ENCODE assay signal across 1 cellular context in the genomic region with DNA sequence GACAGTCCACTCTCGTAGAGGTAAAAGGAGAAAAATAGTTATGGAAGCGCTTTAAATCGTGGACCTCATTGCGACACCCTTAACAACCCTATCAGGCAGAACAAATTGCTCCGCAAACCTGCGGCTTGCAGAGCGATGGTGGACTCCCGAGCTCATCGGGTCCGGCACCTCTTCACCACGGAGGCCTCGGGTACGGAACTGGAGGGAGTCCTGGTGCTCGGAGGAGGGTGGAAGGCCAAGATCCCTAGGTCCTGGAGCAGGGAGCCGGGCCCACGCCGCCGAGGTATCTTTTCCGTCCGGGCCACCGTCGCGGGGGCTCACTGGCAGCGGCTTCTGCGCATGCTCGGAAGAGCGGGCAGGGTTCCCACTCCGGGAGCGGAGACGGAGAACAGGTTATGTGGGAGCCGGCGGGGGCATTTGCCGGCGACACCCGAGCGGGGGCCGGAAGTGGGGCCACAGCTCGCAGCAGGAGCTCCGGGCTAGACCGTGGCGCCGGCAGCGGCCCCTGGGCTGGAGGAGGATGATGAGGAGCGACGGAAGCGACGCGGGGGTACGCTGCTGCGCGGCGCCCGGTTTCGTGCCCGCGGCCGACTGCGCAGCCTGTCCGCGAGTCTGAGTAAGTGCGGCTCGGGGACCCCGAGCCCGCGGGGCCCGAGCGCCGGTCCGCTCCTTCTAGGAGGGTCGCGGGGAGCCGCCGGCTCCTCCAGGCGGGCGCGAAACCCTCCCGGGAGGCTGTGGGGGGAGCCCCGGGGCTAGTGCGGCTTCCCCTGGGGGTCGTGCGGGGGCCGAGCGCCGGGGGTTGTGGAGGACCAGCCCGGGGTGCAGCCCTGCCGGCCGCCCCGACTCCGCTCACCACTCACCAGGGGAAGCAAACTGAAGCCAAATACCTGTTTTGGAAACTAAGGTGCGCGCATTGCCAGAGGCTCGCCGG.
A peak's percentile ranks its signal among the peaks of the same experiment; 100 is the strongest.
TF ChIP-seq lines count a peak whose summit lies in the region.

A gene (plus strand): TSS at position 349 of the 931 bp plus-strand sequence. CDS start 10,827 bp downstream, outside the sequence.

TF ChIP-seq in HepG2, 621 proteins besides CTCF, POLR2A, EP300 and RAD21 (continued from another document and continues in another):
- TF ChIP-seq IKZF4 (CRISPR knock-in tag; IDR thresholded peaks at IDR 0.05; ENCODE audit: borderline replicate concordance, low read depth, not compliant biosample characterization) (no peak), THYN1 (CRISPR knock-in tag; IDR thresholded peaks at IDR 0.05; ENCODE audit: borderline replicate concordance, low read depth) (no peak; the same call in 1 of the 2 replicates), ZFX (CRISPR knock-in tag; IDR thresholded peaks at IDR 0.05; ENCODE audit: low read depth) (peak; percentile 97), ZMYM4 (CRISPR knock-in tag; IDR thresholded peaks at IDR 0.05) (peak; percentile 96), ZNF33A (CRISPR knock-in tag; IDR thresholded peaks at IDR 0.05; ENCODE audit: borderline replicate concordance) (no peak), ZNF703 (CRISPR knock-in tag; IDR thresholded peaks at IDR 0.05; ENCODE audit: borderline replicate concordance) (peak; percentile 64), SOX5 (CRISPR knock-in tag; IDR thresholded peaks at IDR 0.05; ENCODE audit: borderline replicate concordance) (no peak; the same call in 1 of the 2 replicates), ZFP82 (CRISPR knock-in tag; IDR thresholded peaks at IDR 0.05; ENCODE audit: borderline replicate concordance) (no peak), ZBTB42 (CRISPR knock-in tag; IDR thresholded peaks at IDR 0.05) (no peak), RXRB (CRISPR knock-in tag; IDR thresholded peaks at IDR 0.05; ENCODE audit: borderline replicate concordance) (peak; percentile 35; the same call in 1 of the 2 replicates), ZNF335 (CRISPR knock-in tag; IDR thresholded peaks at IDR 0.05) (peak; percentile 48; the same call in 1 of the 2 replicates), BRD4 (CRISPR knock-in tag; IDR thresholded peaks at IDR 0.05) (peak; percentile 89), GATA4 (IDR thresholded peaks at IDR 0.05; ENCODE audit: borderline replicate concordance, low read depth) (no peak; the same call in 1 of the 2 replicates), HMGA1 (CRISPR knock-in tag; conservative IDR thresholded peaks at IDR 0.05) (no peak), ZNF781 (CRISPR knock-in tag; IDR thresholded peaks at IDR 0.05; ENCODE audit: borderline replicate concordance, not compliant biosample characterization) (peak; percentile 77), KAT7 (CRISPR knock-in tag; IDR thresholded peaks at IDR 0.05; ENCODE audit: borderline replicate concordance) (peak; percentile 81), AHR (CRISPR knock-in tag; IDR thresholded peaks at IDR 0.05) (peak; percentile 53; the same call in 1 of the 2 replicates), ZNF333 (CRISPR knock-in tag; IDR thresholded peaks at IDR 0.05; ENCODE audit: borderline replicate concordance) (peak; percentile 84; the same call in 1 of the 2 replicates), HMG20A (CRISPR knock-in tag; IDR thresholded peaks at IDR 0.05; ENCODE audit: borderline replicate concordance) (no peak), RORA (CRISPR knock-in tag; IDR thresholded peaks at IDR 0.05) (no peak), ZNF572 (CRISPR knock-in tag; IDR thresholded peaks at IDR 0.05) (no peak), TBL1XR1 (IDR thresholded peaks at IDR 0.05; ENCODE audit: borderline replicate concordance, low read length, partially characterized antibody) (no peak), SMAD3 (CRISPR knock-in tag; IDR thresholded peaks at IDR 0.05) (no peak; the same call in 1 of the 2 replicates), ARID2 (CRISPR knock-in tag; IDR thresholded peaks at IDR 0.05; ENCODE audit: borderline replicate concordance) (0 out of 2 replicates have a peak, but pooled peaks have one; percentile 43), ZSCAN22 (CRISPR knock-in tag; IDR thresholded peaks at IDR 0.05) (no peak), HDAC1 (CRISPR knock-in tag; IDR thresholded peaks at IDR 0.05) (peak; percentile 86), NBN (conservative IDR thresholded peaks at IDR 0.05) (no peak), ZC3H4 (CRISPR knock-in tag; IDR thresholded peaks at IDR 0.05; ENCODE audit: borderline replicate concordance) (no peak), TSC22D2 (CRISPR knock-in tag; IDR thresholded peaks at IDR 0.05; ENCODE audit: borderline replicate concordance) (no peak), NCOA5 (CRISPR knock-in tag; IDR thresholded peaks at IDR 0.05) (no peak), POLR2AphosphoS5 (IDR thresholded peaks at IDR 0.05; ENCODE audit: low read depth, low read length) (0 out of 2 replicates have a peak, but pooled peaks have one; percentile 41), TGIF2 (CRISPR knock-in tag; IDR thresholded peaks at IDR 0.05) (no peak; the same call in 1 of the 2 replicates)
- TF ChIP-seq, protein P1, sequence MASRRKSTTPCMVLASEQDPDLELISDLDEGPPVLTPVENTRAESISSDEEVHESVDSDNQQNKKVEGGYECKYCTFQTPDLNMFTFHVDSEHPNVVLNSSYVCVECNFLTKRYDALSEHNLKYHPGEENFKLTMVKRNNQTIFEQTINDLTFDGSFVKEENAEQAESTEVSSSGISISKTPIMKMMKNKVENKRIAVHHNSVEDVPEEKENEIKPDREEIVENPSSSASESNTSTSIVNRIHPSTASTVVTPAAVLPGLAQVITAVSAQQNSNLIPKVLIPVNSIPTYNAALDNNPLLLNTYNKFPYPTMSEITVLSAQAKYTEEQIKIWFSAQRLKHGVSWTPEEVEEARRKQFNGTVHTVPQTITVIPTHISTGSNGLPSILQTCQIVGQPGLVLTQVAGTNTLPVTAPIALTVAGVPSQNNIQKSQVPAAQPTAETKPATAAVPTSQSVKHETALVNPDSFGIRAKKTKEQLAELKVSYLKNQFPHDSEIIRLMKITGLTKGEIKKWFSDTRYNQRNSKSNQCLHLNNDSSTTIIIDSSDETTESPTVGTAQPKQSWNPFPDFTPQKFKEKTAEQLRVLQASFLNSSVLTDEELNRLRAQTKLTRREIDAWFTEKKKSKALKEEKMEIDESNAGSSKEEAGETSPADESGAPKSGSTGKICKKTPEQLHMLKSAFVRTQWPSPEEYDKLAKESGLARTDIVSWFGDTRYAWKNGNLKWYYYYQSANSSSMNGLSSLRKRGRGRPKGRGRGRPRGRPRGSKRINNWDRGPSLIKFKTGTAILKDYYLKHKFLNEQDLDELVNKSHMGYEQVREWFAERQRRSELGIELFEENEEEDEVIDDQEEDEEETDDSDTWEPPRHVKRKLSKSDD (CRISPR knock-in tag; IDR thresholded peaks at IDR 0.05; ENCODE audit: low read depth), result no peak
- TF ChIP-seq, protein P2, sequence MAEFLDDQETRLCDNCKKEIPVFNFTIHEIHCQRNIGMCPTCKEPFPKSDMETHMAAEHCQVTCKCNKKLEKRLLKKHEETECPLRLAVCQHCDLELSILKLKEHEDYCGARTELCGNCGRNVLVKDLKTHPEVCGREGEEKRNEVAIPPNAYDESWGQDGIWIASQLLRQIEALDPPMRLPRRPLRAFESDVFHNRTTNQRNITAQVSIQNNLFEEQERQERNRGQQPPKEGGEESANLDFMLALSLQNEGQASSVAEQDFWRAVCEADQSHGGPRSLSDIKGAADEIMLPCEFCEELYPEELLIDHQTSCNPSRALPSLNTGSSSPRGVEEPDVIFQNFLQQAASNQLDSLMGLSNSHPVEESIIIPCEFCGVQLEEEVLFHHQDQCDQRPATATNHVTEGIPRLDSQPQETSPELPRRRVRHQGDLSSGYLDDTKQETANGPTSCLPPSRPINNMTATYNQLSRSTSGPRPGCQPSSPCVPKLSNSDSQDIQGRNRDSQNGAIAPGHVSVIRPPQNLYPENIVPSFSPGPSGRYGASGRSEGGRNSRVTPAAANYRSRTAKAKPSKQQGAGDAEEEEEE (CRISPR knock-in tag; IDR thresholded peaks at IDR 0.05; ENCODE audit: borderline replicate concordance), result no peak
- TF ChIP-seq, protein P3, sequence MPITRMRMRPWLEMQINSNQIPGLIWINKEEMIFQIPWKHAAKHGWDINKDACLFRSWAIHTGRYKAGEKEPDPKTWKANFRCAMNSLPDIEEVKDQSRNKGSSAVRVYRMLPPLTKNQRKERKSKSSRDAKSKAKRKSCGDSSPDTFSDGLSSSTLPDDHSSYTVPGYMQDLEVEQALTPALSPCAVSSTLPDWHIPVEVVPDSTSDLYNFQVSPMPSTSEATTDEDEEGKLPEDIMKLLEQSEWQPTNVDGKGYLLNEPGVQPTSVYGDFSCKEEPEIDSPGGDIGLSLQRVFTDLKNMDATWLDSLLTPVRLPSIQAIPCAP (CRISPR knock-in tag; IDR thresholded peaks at IDR 0.05; ENCODE audit: low read depth), result no peak
- TF ChIP-seq, protein P4, sequence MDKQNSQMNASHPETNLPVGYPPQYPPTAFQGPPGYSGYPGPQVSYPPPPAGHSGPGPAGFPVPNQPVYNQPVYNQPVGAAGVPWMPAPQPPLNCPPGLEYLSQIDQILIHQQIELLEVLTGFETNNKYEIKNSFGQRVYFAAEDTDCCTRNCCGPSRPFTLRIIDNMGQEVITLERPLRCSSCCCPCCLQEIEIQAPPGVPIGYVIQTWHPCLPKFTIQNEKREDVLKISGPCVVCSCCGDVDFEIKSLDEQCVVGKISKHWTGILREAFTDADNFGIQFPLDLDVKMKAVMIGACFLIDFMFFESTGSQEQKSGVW (CRISPR knock-in tag; IDR thresholded peaks at IDR 0.05; ENCODE audit: borderline replicate concordance), result no peak
- TF ChIP-seq, protein P5, sequence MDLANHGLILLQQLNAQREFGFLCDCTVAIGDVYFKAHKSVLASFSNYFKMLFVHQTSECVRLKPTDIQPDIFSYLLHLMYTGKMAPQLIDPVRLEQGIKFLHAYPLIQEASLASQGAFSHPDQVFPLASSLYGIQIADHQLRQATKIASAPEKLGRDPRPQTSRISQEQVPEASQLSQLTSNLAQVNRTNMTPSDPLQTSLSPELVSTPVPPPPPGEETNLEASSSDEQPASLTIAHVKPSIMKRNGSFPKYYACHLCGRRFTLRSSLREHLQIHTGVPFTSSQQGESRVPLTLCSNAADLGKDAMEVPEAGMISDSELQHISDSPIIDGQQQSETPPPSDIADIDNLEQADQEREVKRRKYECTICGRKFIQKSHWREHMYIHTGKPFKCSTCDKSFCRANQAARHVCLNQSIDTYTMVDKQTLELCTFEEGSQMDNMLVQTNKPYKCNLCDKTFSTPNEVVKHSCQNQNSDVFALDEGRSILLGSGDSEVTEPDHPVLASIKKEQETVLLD (CRISPR knock-in tag; IDR thresholded peaks at IDR 0.05; ENCODE audit: low read depth), result peak; percentile 61
- TF ChIP-seq, protein P6, sequence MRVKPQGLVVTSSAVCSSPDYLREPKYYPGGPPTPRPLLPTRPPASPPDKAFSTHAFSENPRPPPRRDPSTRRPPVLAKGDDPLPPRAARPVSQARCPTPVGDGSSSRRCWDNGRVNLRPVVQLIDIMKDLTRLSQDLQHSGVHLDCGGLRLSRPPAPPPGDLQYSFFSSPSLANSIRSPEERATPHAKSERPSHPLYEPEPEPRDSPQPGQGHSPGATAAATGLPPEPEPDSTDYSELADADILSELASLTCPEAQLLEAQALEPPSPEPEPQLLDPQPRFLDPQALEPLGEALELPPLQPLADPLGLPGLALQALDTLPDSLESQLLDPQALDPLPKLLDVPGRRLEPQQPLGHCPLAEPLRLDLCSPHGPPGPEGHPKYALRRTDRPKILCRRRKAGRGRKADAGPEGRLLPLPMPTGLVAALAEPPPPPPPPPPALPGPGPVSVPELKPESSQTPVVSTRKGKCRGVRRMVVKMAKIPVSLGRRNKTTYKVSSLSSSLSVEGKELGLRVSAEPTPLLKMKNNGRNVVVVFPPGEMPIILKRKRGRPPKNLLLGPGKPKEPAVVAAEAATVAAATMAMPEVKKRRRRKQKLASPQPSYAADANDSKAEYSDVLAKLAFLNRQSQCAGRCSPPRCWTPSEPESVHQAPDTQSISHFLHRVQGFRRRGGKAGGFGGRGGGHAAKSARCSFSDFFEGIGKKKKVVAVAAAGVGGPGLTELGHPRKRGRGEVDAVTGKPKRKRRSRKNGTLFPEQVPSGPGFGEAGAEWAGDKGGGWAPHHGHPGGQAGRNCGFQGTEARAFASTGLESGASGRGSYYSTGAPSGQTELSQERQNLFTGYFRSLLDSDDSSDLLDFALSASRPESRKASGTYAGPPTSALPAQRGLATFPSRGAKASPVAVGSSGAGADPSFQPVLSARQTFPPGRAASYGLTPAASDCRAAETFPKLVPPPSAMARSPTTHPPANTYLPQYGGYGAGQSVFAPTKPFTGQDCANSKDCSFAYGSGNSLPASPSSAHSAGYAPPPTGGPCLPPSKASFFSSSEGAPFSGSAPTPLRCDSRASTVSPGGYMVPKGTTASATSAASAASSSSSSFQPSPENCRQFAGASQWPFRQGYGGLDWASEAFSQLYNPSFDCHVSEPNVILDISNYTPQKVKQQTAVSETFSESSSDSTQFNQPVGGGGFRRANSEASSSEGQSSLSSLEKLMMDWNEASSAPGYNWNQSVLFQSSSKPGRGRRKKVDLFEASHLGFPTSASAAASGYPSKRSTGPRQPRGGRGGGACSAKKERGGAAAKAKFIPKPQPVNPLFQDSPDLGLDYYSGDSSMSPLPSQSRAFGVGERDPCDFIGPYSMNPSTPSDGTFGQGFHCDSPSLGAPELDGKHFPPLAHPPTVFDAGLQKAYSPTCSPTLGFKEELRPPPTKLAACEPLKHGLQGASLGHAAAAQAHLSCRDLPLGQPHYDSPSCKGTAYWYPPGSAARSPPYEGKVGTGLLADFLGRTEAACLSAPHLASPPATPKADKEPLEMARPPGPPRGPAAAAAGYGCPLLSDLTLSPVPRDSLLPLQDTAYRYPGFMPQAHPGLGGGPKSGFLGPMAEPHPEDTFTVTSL (CRISPR knock-in tag; IDR thresholded peaks at IDR 0.05; ENCODE audit: borderline replicate concordance), result 0 out of 2 replicates have a peak, but pooled peaks have one; percentile 37
- TF ChIP-seq, protein P7, sequence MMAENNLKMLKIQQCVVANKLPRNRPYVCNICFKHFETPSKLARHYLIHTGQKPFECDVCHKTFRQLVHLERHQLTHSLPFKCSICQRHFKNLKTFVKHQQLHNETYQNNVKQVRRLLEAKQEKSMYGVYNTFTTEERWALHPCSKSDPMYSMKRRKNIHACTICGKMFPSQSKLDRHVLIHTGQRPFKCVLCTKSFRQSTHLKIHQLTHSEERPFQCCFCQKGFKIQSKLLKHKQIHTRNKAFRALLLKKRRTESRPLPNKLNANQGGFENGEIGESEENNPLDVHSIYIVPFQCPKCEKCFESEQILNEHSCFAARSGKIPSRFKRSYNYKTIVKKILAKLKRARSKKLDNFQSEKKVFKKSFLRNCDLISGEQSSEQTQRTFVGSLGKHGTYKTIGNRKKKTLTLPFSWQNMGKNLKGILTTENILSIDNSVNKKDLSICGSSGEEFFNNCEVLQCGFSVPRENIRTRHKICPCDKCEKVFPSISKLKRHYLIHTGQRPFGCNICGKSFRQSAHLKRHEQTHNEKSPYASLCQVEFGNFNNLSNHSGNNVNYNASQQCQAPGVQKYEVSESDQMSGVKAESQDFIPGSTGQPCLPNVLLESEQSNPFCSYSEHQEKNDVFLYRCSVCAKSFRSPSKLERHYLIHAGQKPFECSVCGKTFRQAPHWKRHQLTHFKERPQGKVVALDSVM (CRISPR knock-in tag; IDR thresholded peaks at IDR 0.05), result peak; percentile 66; the same call in 1 of the 2 replicates
- TF ChIP-seq, protein P8, sequence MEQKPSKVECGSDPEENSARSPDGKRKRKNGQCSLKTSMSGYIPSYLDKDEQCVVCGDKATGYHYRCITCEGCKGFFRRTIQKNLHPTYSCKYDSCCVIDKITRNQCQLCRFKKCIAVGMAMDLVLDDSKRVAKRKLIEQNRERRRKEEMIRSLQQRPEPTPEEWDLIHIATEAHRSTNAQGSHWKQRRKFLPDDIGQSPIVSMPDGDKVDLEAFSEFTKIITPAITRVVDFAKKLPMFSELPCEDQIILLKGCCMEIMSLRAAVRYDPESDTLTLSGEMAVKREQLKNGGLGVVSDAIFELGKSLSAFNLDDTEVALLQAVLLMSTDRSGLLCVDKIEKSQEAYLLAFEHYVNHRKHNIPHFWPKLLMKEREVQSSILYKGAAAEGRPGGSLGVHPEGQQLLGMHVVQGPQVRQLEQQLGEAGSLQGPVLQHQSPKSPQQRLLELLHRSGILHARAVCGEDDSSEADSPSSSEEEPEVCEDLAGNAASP (CRISPR knock-in tag; IDR thresholded peaks at IDR 0.05; ENCODE audit: borderline replicate concordance), result 0 out of 2 replicates have a peak, but pooled peaks have one; percentile 53
